Comparison of ENCODE assay signal across 1 cellular context in the genomic region with DNA sequence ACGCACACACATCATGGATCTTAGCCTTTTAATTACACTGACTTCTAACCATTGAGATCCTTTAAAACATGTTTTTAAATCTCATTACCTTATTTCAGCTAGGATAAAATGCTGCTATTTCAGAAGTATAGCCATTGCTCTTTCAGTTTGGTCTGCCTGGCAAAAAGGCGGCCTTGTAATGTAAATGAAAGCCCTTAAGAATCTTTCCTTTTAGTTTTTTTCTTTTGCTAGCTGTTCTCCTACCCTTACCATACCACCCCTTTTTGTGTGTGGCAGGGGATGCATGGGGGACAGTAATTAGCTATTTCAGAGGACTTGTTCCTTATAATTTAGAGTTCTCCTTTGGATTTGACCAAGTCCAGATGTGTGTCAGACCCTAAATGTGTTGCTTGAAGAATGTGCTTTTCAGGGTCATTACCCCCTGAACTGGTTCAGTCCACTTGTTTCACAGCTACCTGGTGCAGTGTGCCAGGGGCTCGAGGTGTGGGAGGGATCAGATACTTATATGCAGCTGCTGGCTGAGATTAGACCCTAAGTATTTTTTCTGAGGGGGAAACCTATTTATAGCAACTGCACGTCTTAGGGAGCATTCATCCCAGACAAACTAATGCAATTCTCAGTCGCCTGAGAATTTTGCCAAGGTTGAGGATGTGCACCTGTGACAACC.
TF ChIP-seq lines count a peak whose summit lies in the region.

No MANE protein-coding gene starts in this region.

TF ChIP-seq in GM23338, 12 proteins besides CTCF, POLR2A, EP300 and RAD21 (continued from another document):
- TF ChIP-seq, protein P1, sequence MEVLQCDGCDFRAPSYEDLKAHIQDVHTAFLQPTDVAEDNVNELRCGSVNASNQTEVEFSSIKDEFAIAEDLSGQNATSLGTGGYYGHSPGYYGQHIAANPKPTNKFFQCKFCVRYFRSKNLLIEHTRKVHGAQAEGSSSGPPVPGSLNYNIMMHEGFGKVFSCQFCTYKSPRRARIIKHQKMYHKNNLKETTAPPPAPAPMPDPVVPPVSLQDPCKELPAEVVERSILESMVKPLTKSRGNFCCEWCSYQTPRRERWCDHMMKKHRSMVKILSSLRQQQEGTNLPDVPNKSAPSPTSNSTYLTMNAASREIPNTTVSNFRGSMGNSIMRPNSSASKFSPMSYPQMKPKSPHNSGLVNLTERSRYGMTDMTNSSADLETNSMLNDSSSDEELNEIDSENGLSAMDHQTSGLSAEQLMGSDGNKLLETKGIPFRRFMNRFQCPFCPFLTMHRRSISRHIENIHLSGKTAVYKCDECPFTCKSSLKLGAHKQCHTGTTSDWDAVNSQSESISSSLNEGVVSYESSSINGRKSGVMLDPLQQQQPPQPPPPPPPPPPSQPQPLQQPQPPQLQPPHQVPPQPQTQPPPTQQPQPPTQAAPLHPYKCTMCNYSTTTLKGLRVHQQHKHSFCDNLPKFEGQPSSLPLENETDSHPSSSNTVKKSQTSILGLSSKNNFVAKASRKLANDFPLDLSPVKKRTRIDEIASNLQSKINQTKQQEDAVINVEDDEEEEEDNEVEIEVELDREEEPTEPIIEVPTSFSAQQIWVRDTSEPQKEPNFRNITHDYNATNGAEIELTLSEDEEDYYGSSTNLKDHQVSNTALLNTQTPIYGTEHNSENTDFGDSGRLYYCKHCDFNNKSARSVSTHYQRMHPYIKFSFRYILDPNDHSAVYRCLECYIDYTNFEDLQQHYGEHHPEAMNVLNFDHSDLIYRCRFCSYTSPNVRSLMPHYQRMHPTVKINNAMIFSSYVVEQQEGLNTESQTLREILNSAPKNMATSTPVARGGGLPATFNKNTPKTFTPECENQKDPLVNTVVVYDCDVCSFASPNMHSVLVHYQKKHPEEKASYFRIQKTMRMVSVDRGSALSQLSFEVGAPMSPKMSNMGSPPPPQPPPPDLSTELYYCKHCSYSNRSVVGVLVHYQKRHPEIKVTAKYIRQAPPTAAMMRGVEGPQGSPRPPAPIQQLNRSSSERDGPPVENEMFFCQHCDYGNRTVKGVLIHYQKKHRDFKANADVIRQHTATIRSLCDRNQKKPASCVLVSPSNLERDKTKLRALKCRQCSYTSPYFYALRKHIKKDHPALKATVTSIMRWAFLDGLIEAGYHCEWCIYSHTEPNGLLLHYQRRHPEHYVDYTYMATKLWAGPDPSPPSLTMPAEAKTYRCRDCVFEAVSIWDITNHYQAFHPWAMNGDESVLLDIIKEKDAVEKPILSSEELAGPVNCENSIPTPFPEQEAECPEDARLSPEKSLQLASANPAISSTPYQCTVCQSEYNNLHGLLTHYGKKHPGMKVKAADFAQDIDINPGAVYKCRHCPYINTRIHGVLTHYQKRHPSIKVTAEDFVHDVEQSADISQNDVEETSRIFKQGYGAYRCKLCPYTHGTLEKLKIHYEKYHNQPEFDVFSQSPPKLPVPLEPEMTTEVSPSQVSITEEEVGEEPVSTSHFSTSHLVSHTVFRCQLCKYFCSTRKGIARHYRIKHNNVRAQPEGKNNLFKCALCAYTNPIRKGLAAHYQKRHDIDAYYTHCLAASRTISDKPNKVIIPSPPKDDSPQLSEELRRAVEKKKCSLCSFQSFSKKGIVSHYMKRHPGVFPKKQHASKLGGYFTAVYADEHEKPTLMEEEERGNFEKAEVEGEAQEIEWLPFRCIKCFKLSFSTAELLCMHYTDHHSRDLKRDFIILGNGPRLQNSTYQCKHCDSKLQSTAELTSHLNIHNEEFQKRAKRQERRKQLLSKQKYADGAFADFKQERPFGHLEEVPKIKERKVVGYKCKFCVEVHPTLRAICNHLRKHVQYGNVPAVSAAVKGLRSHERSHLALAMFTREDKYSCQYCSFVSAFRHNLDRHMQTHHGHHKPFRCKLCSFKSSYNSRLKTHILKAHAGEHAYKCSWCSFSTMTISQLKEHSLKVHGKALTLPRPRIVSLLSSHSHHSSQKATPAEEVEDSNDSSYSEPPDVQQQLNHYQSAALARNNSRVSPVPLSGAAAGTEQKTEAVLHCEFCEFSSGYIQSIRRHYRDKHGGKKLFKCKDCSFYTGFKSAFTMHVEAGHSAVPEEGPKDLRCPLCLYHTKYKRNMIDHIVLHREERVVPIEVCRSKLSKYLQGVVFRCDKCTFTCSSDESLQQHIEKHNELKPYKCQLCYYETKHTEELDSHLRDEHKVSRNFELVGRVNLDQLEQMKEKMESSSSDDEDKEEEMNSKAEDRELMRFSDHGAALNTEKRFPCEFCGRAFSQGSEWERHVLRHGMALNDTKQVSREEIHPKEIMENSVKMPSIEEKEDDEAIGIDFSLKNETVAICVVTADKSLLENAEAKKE (CRISPR knock-in tag; IDR thresholded peaks at IDR 0.05) = no peak
